Comparison of ENCODE assay signal across 10 cellular contexts in the genomic region with DNA sequence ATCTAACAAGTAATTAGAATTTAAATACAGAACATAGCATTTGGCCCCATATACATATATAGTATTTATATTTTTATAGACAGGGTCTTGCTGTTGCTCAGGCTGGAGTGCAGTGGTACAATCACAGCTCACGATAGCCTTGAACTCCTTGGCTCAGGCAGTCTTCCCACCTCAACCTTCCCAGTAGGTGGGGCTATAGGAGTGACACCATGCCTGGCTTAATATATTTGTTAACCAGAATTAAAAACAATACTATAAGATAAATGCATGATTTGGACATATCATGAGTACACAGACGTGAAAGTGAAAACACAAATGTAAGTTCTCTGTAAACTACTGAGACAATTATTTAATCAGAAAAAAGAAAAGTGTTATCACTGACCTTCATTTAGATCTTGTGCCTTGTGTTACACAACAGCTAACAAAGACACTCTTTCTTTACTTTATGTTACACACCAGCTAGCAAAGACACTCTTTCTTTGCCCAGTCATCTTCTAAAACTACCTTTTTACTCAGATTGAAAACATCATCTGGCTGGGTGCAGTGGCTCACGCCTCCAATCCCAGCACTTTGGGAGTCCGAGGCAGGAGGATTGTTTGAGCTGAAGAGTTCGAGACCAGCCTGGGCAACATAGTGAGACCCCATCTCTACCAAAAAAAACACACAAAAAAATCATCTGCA. TPM values are rescaled to one million over a fixed set of nuclear protein-coding genes. Genes with fewer than 3 reads are reported as not detected.
DNase-seq lines count a peak whose midpoint lies in the region; ATAC-seq and TF ChIP-seq lines count a peak whose summit lies in the region.
"Had no signal": no experiment of that assay in that cellular context is flagged by ENCODE, and none has a peak within 500 bp of the region (broad histone marks: within the 10 kb centered on the region; RNA-seq: fewer than 3 reads in every experiment).

No MANE protein-coding gene starts in this region.

- no peaks in the 10 kb centered on the region for H3K27me3 ChIP-seq in BE2C
- no peaks in the 10 kb centered on the region for H3K27me3 ChIP-seq in H9 (ENCODE audit: insufficient read depth, low read length)
- H3K27me3 ChIP-seq in adipocyte (replicated peaks; ENCODE audit: control insufficient read depth, insufficient read depth, low read length): no peaks in the 10 kb centered on the region
- H3K27me3 ChIP-seq in right lobe of liver: no peaks in the 10 kb centered on the region
- no peaks in the 10 kb centered on the region for H3K27me3 ChIP-seq in suprapubic skin

- no peak overlapping the region for H2BK120ac ChIP-seq in H9 (ENCODE audit: low read depth, low read length, poor library complexity, severe bottlenecking)

- H3K18ac ChIP-seq in H9 (ENCODE audit: insufficient read length, low read depth, low read length): no peak overlapping the region

- H3K4me1 ChIP-seq in BE2C (no peaks in the 10 kb centered on the region), H9 (ENCODE audit: insufficient read depth, low read length) (no peaks in the 10 kb centered on the region), adipocyte (ENCODE audit: control insufficient read depth, insufficient read depth, low read length) (no peaks in the 10 kb centered on the region), right lobe of liver (peaks cover 0 to 26% (median 11%) of the 10 kb centered on the region in 4 donors), suprapubic skin (no peaks in the 10 kb centered on the region)

- TF ChIP-seq EP300 in suprapubic skin (IDR thresholded peaks at IDR 0.05): no peak

- no peak overlapping the region for H2BK15ac ChIP-seq in H9 (ENCODE audit: low read depth, low read length)

- DNase-seq in BE2C (no peak), H9 (no peak), adipocyte (ENCODE audit: low read depth) (peak; percentile 52), right lobe of liver (no peak), suprapubic skin (ENCODE audit: low spot score in 2 of 2) (no peak)
- no peak for DNase-seq in activated CD8-positive, alpha-beta memory T cell treated with anti-CD3 and anti-CD28 coated beads, Interleukin-2, amount 50 U/mL, for 48 hours
- DNase-seq in stimulated activated CD4-positive, alpha-beta T cell treated with anti-CD3 and anti-CD28 coated beads, Interleukin-12 subunit alpha, Interleukin-12 subunit beta, amount 100 ng/mL, for 4 hours: no peak

- no peak overlapping the region for H3K4me2 ChIP-seq in H9 (ENCODE audit: insufficient read depth, insufficient read length, low read length)

- H2BK20ac ChIP-seq in H9 (ENCODE audit: low read depth, low read length, poor library complexity, severe bottlenecking): no peak overlapping the region

- H3K9me3 Mint-ChIP-seq in H9: no peaks in the 10 kb centered on the region
- H3K9me3 Mint-ChIP-seq: T-helper 2 cell treated with Interferon-gamma antibody and Interleukin-4, amounts not matched to agents 5 μg/mL and 100 μg/mL, for 36 hours had no signal

- no peak overlapping the region for H2BK5ac ChIP-seq in H9 (ENCODE audit: insufficient read length, low read length)

- no peak overlapping the region for H4K5ac ChIP-seq in H9 (ENCODE audit: insufficient read length, low read depth, low read length)

- peak; percentile 65 for TF ChIP-seq CTCF in BE2C (IDR thresholded peaks at IDR 0.05; ENCODE audit: low read depth, low read length)
- TF ChIP-seq CTCF in H9 (conservative IDR thresholded peaks at IDR 0.05): peak; percentile 58
- peak; percentile 42 to 77 (median 68) for TF ChIP-seq CTCF in right lobe of liver (IDR thresholded peaks at IDR 0.05)
- no peak for TF ChIP-seq CTCF in suprapubic skin (IDR thresholded peaks at IDR 0.05)

- H3K36me3 Mint-ChIP-seq in H9 (ENCODE audit: insufficient read depth in 1 of 3, low read depth in 3 of 3): peaks cover 20 to 76% (median 56%) of the 10 kb centered on the region in 3 experiments; a peak in 6 of 7 replicates

- no peaks in the 10 kb centered on the region for H3K79me1 ChIP-seq in H9 (ENCODE audit: insufficient read depth, low read depth, low read length, poor library complexity, severe bottlenecking)

- WGBS in H9 (ENCODE audit: extremely low coverage, insufficient read length, low lambda C conversion rate): no CpG with 5 or more reads among the region's 5 CpGs
- 53% methylated on average over 5 of the region's 5 CpGs for WGBS in right lobe of liver (ENCODE audit: insufficient coverage, low coverage, low lambda C conversion rate, missing lambda C conversion rate)
- WGBS in suprapubic skin: 83% methylated on average over 5 of the region's 5 CpGs

- H4K91ac ChIP-seq in H9 (ENCODE audit: insufficient read length, low read depth, low read length): no peak overlapping the region

- no peak overlapping the region for H4K8ac ChIP-seq in H9 (replicated peaks; ENCODE audit: insufficient read length, low read depth, low read length)

- H2AK5ac ChIP-seq in H9 (ENCODE audit: insufficient read length, low read length): no peak overlapping the region

- no peak overlapping the region for H3K27ac Mint-ChIP-seq in H9
- H3K27ac Mint-ChIP-seq: T-helper 2 cell treated with Interferon-gamma antibody and Interleukin-4, amounts not matched to agents 5 μg/mL and 100 μg/mL, for 36 hours had no signal

- no peak overlapping the region for H3K14ac ChIP-seq in H9 (ENCODE audit: insufficient read depth, low read length)

- TF ChIP-seq POLR2A in right lobe of liver (IDR thresholded peaks at IDR 0.05) (no peak), suprapubic skin (IDR thresholded peaks at IDR 0.05) (no peak)

- H3K9ac ChIP-seq in H9 (ENCODE audit: extremely low read depth, insufficient read length, low read length) (no peak overlapping the region), adipocyte (ENCODE audit: low read length) (no peak overlapping the region)

- H3K27me3 Mint-ChIP-seq in H9 (ENCODE audit: low read depth): no peaks in the 10 kb centered on the region

- no peak overlapping the region for H3K4me3 Mint-ChIP-seq in H9
- H3K4me3 Mint-ChIP-seq: T-helper 2 cell treated with Interferon-gamma antibody and Interleukin-4, amounts not matched to agents 5 μg/mL and 100 μg/mL, for 36 hours had no signal

- H2AFZ ChIP-seq in H9 (ENCODE audit: low read length): no peak overlapping the region

- intact Hi-C loops in right lobe of liver (cut with DNase I): loop anchor here in 1 of 2 donors (10.0 kb wide), 1 partner anchor 131 kb away; no protein-coding TSS in a partner anchor

- H3K79me2 ChIP-seq in H9 (ENCODE audit: insufficient read depth, low read length): no peaks in the 10 kb centered on the region

- no peak overlapping the region for H3K23ac ChIP-seq in H9 (ENCODE audit: insufficient read length, low read depth, low read length)

- no peak overlapping the region for H2BK12ac ChIP-seq in H9 (ENCODE audit: insufficient read length, low read depth, low read length)

- ATAC-seq in right lobe of liver (peak; percentile 60 to 78 (median 61)), GM21381 (IDR thresholded peaks at IDR 0.05; ENCODE audit: unreplicated experiment) (no peak)

- H3K27ac ChIP-seq in H9 (ENCODE audit: insufficient read length, low read depth, low read length) (no peak overlapping the region), right lobe of liver (peak overlapping the region in 1 of 3 donors; percentile 91), suprapubic skin (no peak overlapping the region)
- H3K27ac ChIP-seq: skin epidermis had no signal

- no peaks in the 10 kb centered on the region for H3K4me1 Mint-ChIP-seq in H9

- H3T11ph ChIP-seq in H9 (ENCODE audit: low read length): no peak overlapping the region

- H3K9me3 ChIP-seq in BE2C (no peaks in the 10 kb centered on the region), H9 (ENCODE audit: control insufficient read depth, low read depth, low read length) (no peaks in the 10 kb centered on the region), adipocyte (ENCODE audit: control insufficient read depth, low read length) (no peaks in the 10 kb centered on the region), right lobe of liver (no peaks in the 10 kb centered on the region), suprapubic skin (no peaks in the 10 kb centered on the region)

- no peaks in the 10 kb centered on the region for H4K20me1 ChIP-seq in H9 (ENCODE audit: control insufficient read depth, insufficient read depth, insufficient read length)

- H3K4ac ChIP-seq in H9 (ENCODE audit: low read depth, low read length): no peak overlapping the region

- H3K56ac ChIP-seq in H9 (ENCODE audit: insufficient read length, low read depth, low read length): no peak overlapping the region

- no peak overlapping the region for H3K4me3 ChIP-seq in BE2C (ENCODE audit: low read depth, low read length)
- no peak overlapping the region for H3K4me3 ChIP-seq in adipocyte (ENCODE audit: low read length)
- peak overlapping the region in 1 of 3 donors; percentile 18 for H3K4me3 ChIP-seq in right lobe of liver
- H3K4me3 ChIP-seq in suprapubic skin: no peak overlapping the region
- H3K4me3 ChIP-seq: skin epidermis had no signal

- no peaks in the 10 kb centered on the region for H3K23me2 ChIP-seq in H9 (ENCODE audit: insufficient read length, low read depth, low read length, poor library complexity, severe bottlenecking)

- H3K36me3 ChIP-seq in BE2C: peaks cover 19% of the 10 kb centered on the region
- peaks cover 93% of the 10 kb centered on the region for H3K36me3 ChIP-seq in adipocyte (ENCODE audit: control insufficient read depth, insufficient read depth, low read length, severe bottlenecking)
- H3K36me3 ChIP-seq in right lobe of liver: peaks cover 0 to 31% (median 7%) of the 10 kb centered on the region in 4 donors
- peaks cover 88% of the 10 kb centered on the region for H3K36me3 ChIP-seq in suprapubic skin

RNA-seq across cellular contexts. Expression of gene CARS2, which starts 22.6 kb away (rescaled TPM):
- polyA plus RNA-seq in BE2C (2012; ENCODE audit: insufficient read depth, insufficient read length, low read depth): 69.1 TPM
- total RNA-seq in H9 (2021): 41.9 and 46.3 TPM in 2 replicates
- total RNA-seq in right lobe of liver: 10 to 100 TPM; 22.0 to 53.2 (median 27.3) TPM
- total RNA-seq in suprapubic skin: 100 to 1,000 TPM in 2 of 4 donors, 10 to 100 TPM in 2; 35.1 to 130 (median 80.9) TPM

RNA-seq across cellular contexts. Expression of gene ING1, which starts 30.2 kb away (rescaled TPM):
- 23.4 TPM for polyA plus RNA-seq in BE2C (2012; ENCODE audit: insufficient read depth, insufficient read length, low read depth)
- total RNA-seq in H9 (2021) (17.3 and 18.7 TPM in 2 replicates), right lobe of liver (10 to 100 TPM in 3 of 6 experiments, 1 to 10 TPM in 3; 3.8 to 12.0 (median 8.8) TPM), suprapubic skin (10 to 100 TPM; 10.6 to 25.7 (median 19.9) TPM)

Comparison
In these comparisons a context has a peak if more than half of its experiments do, and no peak if none do; other contexts are left out.
1. CTCF ChIP-seq: peak in BE2C (single experiment), H9 (single experiment) and right lobe of liver (4 of 4); none in suprapubic skin (0 of 2).